In genomic region chr2:40130251-40130994, GRCh38 we compare ENCODE assay signal across 2 cellular contexts.
A peak's percentile ranks its signal among the peaks of the same experiment; 100 is the strongest.
TF ChIP-seq lines count a peak whose summit lies in the region.

No MANE protein-coding gene starts in this region.

TF ChIP-seq in IMR-90, 13 proteins besides CTCF, POLR2A, EP300 and RAD21:
- TF ChIP-seq BHLHE40 (IDR thresholded peaks at IDR 0.05; ENCODE audit: low read depth, low read length), result peak; percentile 73
- no peak for TF ChIP-seq CEBPB (IDR thresholded peaks at IDR 0.05; ENCODE audit: low read depth, low read length)
- no peak for TF ChIP-seq FOS (IDR thresholded peaks at IDR 0.05; ENCODE audit: low read depth, low read length)
- no peak for TF ChIP-seq CHD1 (IDR thresholded peaks at IDR 0.05; ENCODE audit: low read depth, low read length)
- TF ChIP-seq ELK1 (IDR thresholded peaks at IDR 0.05; ENCODE audit: borderline replicate concordance, low read depth, low read length), result no peak

TF ChIP-seq in H1, 55 proteins besides CTCF, POLR2A, EP300 and RAD21:
- TF ChIP-seq KDM5A (IDR thresholded peaks at IDR 0.05; ENCODE audit: low read length) (no peak), SRF (IDR thresholded peaks at IDR 0.05; ENCODE audit: low read depth, low read length) (no peak), RNF2 (IDR thresholded peaks at IDR 0.05; ENCODE audit: borderline replicate concordance, low read depth, low read length, missing control alignments, poor library complexity, severe bottlenecking) (no peak), CTBP2 (IDR thresholded peaks at IDR 0.05; ENCODE audit: borderline replicate concordance, insufficient read depth, insufficient read length, low read length) (no peak), SP4 (IDR thresholded peaks at IDR 0.05; ENCODE audit: low read length) (no peak)
